Comparison of ENCODE assay signal across 14 cellular contexts in genomic region chr17:10088444-10088843, GRCh38.
DNase-seq lines count a peak whose midpoint lies in the region; ATAC-seq and TF ChIP-seq lines count a peak whose summit lies in the region.
"Had no signal": no experiment of that assay in that cellular context is flagged by ENCODE, and none has a peak within 500 bp of the region (broad histone marks: within the 10 kb centered on the region; RNA-seq: fewer than 3 reads in every experiment).

No MANE protein-coding gene starts in this region.

- DNase-seq in A172 (ENCODE audit: low spot score), result peak; percentile 77
- no peak for DNase-seq in effector memory CD8-positive, alpha-beta T cell
- DNase-seq in left colon, result no peak
- no peak for DNase-seq in NCI-H748 treated with DMSO at 0.1 percent for 48 hours (lab: John Stamatoyannopoulos, UW)
- no peak for DNase-seq in HuH-7 (ENCODE audit: low spot score)
- DNase-seq: CD4-positive, alpha-beta T cell; NCI-H187 treated with DMSO at 0.1 percent for 48 hours; NCI-H526 treated with DMSO at 0.1 percent for 48 hours; PC-3 had no signal

- H3K4me2 ChIP-seq in BLaER1 treated with 17β-estradiol and CSF1 and Interleukin-3, amounts not matched to agents 10 nM and 100 nM, result peak overlapping the region; percentile 83 to 96 (median 91)

- H3K36me3 Mint-ChIP-seq in effector memory CD8-positive, alpha-beta T cell (ENCODE audit: insufficient read depth), result peaks cover 2% of the 10 kb centered on the region
- H3K36me3 Mint-ChIP-seq in nephron (ENCODE audit: low read depth), result peaks cover 3% of the 10 kb centered on the region
- no peaks in the 10 kb centered on the region for H3K36me3 Mint-ChIP-seq in stimulated activated memory B cell treated with anti-CD40 and anti-IgM and Interleukin-4, amounts not matched to agents 10 μg/mL and 1 μg/mL and 100 μg/mL, for 72 hours

- H3K27ac ChIP-seq in BLaER1 treated with 17β-estradiol and CSF1 and Interleukin-3, amounts not matched to agents 10 nM and 100 nM, result peak overlapping the region in 10 of 11 experiments; percentile 65 to 95 (median 86); a peak in 20 of 22 replicates
- H3K27ac ChIP-seq: RWPE1, SJSA1 had no signal

- no peak for ATAC-seq in effector memory CD8-positive, alpha-beta T cell (replicated peaks)
- no peak for ATAC-seq in left colon
- no peak for ATAC-seq in stimulated activated memory B cell treated with anti-CD40 and anti-IgM and Interleukin-4, amounts not matched to agents 10 μg/mL and 1 μg/mL and 100 μg/mL, for 72 hours
- ATAC-seq: PC-3 had no signal

- peak overlapping the region in 8 of 11 experiments; percentile 73 to 85 (median 80); a peak in 15 of 22 replicates for H3K9ac ChIP-seq in BLaER1 treated with 17β-estradiol and CSF1 and Interleukin-3, amounts not matched to agents 10 nM and 100 nM

- peaks cover 16 to 30% (median 27%) of the 10 kb centered on the region in 11 experiments for H3K9me3 ChIP-seq in BLaER1 treated with 17β-estradiol and CSF1 and Interleukin-3, amounts not matched to agents 10 nM and 100 nM (replicated peaks in 1 of 11)
- H3K9me3 ChIP-seq: SJSA1 had no signal

- H4K20me1 ChIP-seq in BLaER1 treated with 17β-estradiol and CSF1 and Interleukin-3, amounts not matched to agents 10 nM and 100 nM, result peaks cover 0 to 84% (median 0%) of the 10 kb centered on the region in 11 experiments; a peak in 6 of 22 replicates

- H3K9me3 Mint-ChIP-seq in effector memory CD8-positive, alpha-beta T cell, result peaks cover 0 to 4% of the 10 kb centered on the region in 2 donors
- H3K9me3 Mint-ChIP-seq in nephron, result peaks cover 7% of the 10 kb centered on the region
- peaks cover 13% of the 10 kb centered on the region for H3K9me3 Mint-ChIP-seq in stimulated activated memory B cell treated with anti-CD40 and anti-IgM and Interleukin-4, amounts not matched to agents 10 μg/mL and 1 μg/mL and 100 μg/mL, for 72 hours

- peaks cover 9 to 55% (median 40%) of the 10 kb centered on the region in 11 experiments for H3K36me3 ChIP-seq in BLaER1 treated with 17β-estradiol and CSF1 and Interleukin-3, amounts not matched to agents 10 nM and 100 nM
- H3K36me3 ChIP-seq: SJSA1 had no signal

- intact Hi-C loops in left colon (cut with DNase I, micrococcal nuclease), result no loop called here

- no peaks in the 10 kb centered on the region for H3K27me3 ChIP-seq in BLaER1 treated with 17β-estradiol and CSF1 and Interleukin-3, amounts not matched to agents 10 nM and 100 nM
- H3K27me3 ChIP-seq: SJSA1 had no signal

- H3K4me1 ChIP-seq in BLaER1 treated with 17β-estradiol and CSF1 and Interleukin-3, amounts not matched to agents 10 nM and 100 nM, result peaks cover 88 to 94% (median 89%) of the 10 kb centered on the region in 10 experiments

- H3K4me3 Mint-ChIP-seq in effector memory CD8-positive, alpha-beta T cell, result no peak overlapping the region
- peak overlapping the region in 1 of 3 experiments; percentile 59 for H3K4me3 Mint-ChIP-seq in nephron
- H3K4me3 Mint-ChIP-seq in stimulated activated memory B cell treated with anti-CD40 and anti-IgM and Interleukin-4, amounts not matched to agents 10 μg/mL and 1 μg/mL and 100 μg/mL, for 72 hours, result no peak overlapping the region
- H3K4me3 Mint-ChIP-seq: CD4-positive, alpha-beta T cell had no signal

- no peak for TF ChIP-seq CTCF in nephron (IDR thresholded peaks at IDR 0.05; ENCODE audit: unreplicated experiment in 3 of 3)

- peak overlapping the region; percentile 83 to 84 for H3K27ac Mint-ChIP-seq in effector memory CD8-positive, alpha-beta T cell
- peak overlapping the region; percentile 29 to 89 (median 70) for H3K27ac Mint-ChIP-seq in nephron
- no peak overlapping the region for H3K27ac Mint-ChIP-seq in stimulated activated memory B cell treated with anti-CD40 and anti-IgM and Interleukin-4, amounts not matched to agents 10 μg/mL and 1 μg/mL and 100 μg/mL, for 72 hours
- H3K27ac Mint-ChIP-seq: CD4-positive, alpha-beta T cell had no signal

- H3K4me1 Mint-ChIP-seq in effector memory CD8-positive, alpha-beta T cell (ENCODE audit: low read depth in 2 of 2), result peaks cover 19 to 37% of the 10 kb centered on the region in 2 donors
- H3K4me1 Mint-ChIP-seq in nephron, result peaks cover 48% of the 10 kb centered on the region
- H3K4me1 Mint-ChIP-seq in stimulated activated memory B cell treated with anti-CD40 and anti-IgM and Interleukin-4, amounts not matched to agents 10 μg/mL and 1 μg/mL and 100 μg/mL, for 72 hours, result peaks cover 15% of the 10 kb centered on the region

- no peak overlapping the region; a peak in 1 of 20 replicates for H3K4me3 ChIP-seq in BLaER1 treated with 17β-estradiol and CSF1 and Interleukin-3, amounts not matched to agents 10 nM and 100 nM
- H3K4me3 ChIP-seq: SJSA1 had no signal

- H3K27me3 Mint-ChIP-seq in effector memory CD8-positive, alpha-beta T cell, result no peaks in the 10 kb centered on the region
- peaks cover 17% of the 10 kb centered on the region for H3K27me3 Mint-ChIP-seq in nephron (ENCODE audit: low read depth)
- H3K27me3 Mint-ChIP-seq in stimulated activated memory B cell treated with anti-CD40 and anti-IgM and Interleukin-4, amounts not matched to agents 10 μg/mL and 1 μg/mL and 100 μg/mL, for 72 hours, result no peaks in the 10 kb centered on the region
- H3K27me3 Mint-ChIP-seq: CD4-positive, alpha-beta T cell had no signal
